18 cellular contexts compared by ENCODE assay signal in the genomic region with DNA sequence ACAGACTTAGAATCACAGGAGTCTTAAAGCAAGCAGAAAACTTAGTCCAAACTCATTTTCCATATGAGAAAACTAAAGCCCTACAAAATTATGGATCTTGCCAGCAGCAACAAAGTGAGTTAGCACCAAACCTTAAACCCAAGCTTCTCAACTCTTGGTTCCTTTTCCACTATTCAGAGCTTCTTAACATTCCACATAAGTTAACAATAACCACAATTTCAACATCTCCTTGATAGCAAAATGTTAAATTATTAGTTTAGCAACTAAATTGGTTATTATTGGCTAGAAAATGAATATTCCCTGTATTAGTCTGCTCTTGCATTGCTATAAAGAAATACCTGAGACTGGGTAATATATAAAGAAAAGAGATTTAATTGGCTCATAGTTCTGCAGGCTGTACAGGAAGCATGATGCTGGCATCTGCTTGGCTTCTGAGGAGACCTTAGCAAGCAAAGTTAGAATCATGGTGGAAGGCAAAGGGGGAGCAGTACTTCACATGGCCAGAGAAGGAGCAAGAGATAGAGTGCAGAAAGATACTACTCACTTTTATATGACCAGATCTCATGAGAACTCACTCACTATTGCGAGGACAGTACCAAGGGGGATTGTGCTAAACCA. TPM values are rescaled to one million over a fixed set of nuclear protein-coding genes. Genes with fewer than 3 reads are reported as not detected.
DNase-seq lines count a peak whose midpoint lies in the region; TF ChIP-seq lines count a peak whose summit lies in the region.
"Had no signal": no experiment of that assay in that cellular context is flagged by ENCODE, and none has a peak within 500 bp of the region (broad histone marks: within the 10 kb centered on the region; RNA-seq: fewer than 3 reads in every experiment).

No MANE protein-coding gene starts in this region.

- H3K9me3 ChIP-seq in AG04450 (ENCODE audit: control insufficient read depth, insufficient read depth, low read length): peaks cover 10% of the 10 kb centered on the region; the same call in 1 of the 2 replicates
- H3K9me3 ChIP-seq: gastrocnemius medialis had no signal

- TF ChIP-seq CTCF in AG04450 (IDR thresholded peaks at IDR 0.05; ENCODE audit: low read depth, low read length) (peak; percentile 30), GM12865 (IDR thresholded peaks at IDR 0.05; ENCODE audit: insufficient read depth, low read depth, low read length, missing control alignments) (no peak), foreskin fibroblast (IDR thresholded peaks at IDR 0.05; ENCODE audit: low read depth, low read length) (peak; percentile 25)

- H3K4me3 ChIP-seq in AG04450 (ENCODE audit: low read depth, low read length) (no peak overlapping the region), GM12865 (ENCODE audit: low read depth, low read length) (no peak overlapping the region), foreskin fibroblast (ENCODE audit: low read depth in 1 of 2, low read length in 2 of 2) (no peak overlapping the region)
- H3K4me3 ChIP-seq: BLaER1, gastrocnemius medialis, neural progenitor cell had no signal

- no peak overlapping the region for H3K27ac ChIP-seq in AG04450 (ENCODE audit: low read depth, low read length)
- H3K27ac ChIP-seq: BLaER1, gastrocnemius medialis, neural progenitor cell, WERI-Rb-1 had no signal

- CTCF ChIA-PET in AG04450 (lab: Charles Lee): interaction anchor here (0.6 to 4.0 kb wide), 6 partner anchors 9 to 679 kb away, joined by 4 to 33 read pairs (median 9); no protein-coding TSS in a partner anchor

- in situ Hi-C loops in SK-MEL-5 (cut with HindIII; ENCODE audit: low pct_unique_long_range_greater_than_20kb, low sequenced_read_pairs): no loop called here
- in situ Hi-C loops in G401 (cut with HindIII; ENCODE audit: low sequenced_read_pairs): no loop called here

- DNase-seq in AG04450 (ENCODE audit: low read depth, low spot score) (peak; percentile 8), GM12865 (ENCODE audit: low read depth) (peak; percentile 2), SK-MEL-5 (ENCODE audit: low read depth, low spot score) (peak; percentile 33), foreskin fibroblast (peak; percentile 19 to 71), GM19238 (ENCODE audit: insufficient read length, low spot score) (no peak), SHP77 (lab: John Stamatoyannopoulos, UW) (no peak), NOMO-1 treated with dmso at 0.1 percent for 144 hours (lab: John Stamatoyannopoulos, UW; ENCODE audit: unreplicated experiment) (no peak), G401 (ENCODE audit: low spot score) (no peak)
- DNase-seq: activated effector memory CD4-positive, alpha-beta T cell treated with Interleukin-2 at 50 U/mL for 16 hours; DMS79 treated with DMSO at 0.1 percent for 48 hours; gastrocnemius medialis; NCI-H146; NCI-H446 treated with DMSO at 0.1 percent for 48 hours; stimulated activated naive B cell treated with anti-CD40 and anti-IgM and Interleukin-4, amounts not matched to agents 10 μg/mL and 1 μg/mL and 100 μg/mL, for 72 hours; WERI-Rb-1 had no signal

- no peaks in the 10 kb centered on the region for H3K27me3 ChIP-seq in AG04450 (ENCODE audit: control insufficient read depth, insufficient read depth, low read length)
- H3K27me3 ChIP-seq: BLaER1, gastrocnemius medialis, neural progenitor cell had no signal

- POLR2A ChIA-PET in AG04450 (lab: Yijun Ruan, JAX): no interaction called here

RNA-seq across cellular contexts. Expression of a gene that starts 26.2 kb away (rescaled TPM):
- 21.0 and 21.7 TPM in 2 replicates for polyA plus RNA-seq in AG04450 (2011; rRNA removed)
- polyA minus RNA-seq in AG04450 (2011; rRNA and poly(A)+ RNA removed): 17.3 and 17.4 TPM in 2 replicates
- 25.7 and 26.5 TPM in 2 replicates for total RNA-seq in SK-MEL-5 (2014; rRNA removed; shearing (Covaris generic))
- polyA plus RNA-seq in SK-MEL-5 (2015; cell fraction: cytosol; rRNA removed): 31.7 and 41.4 TPM in 2 replicates
- polyA plus RNA-seq in SK-MEL-5 (2015; cell fraction: nucleus; rRNA removed): 5.1 and 8.4 TPM in 2 replicates
- total RNA-seq in G401 (2014; rRNA removed; shearing (Covaris generic)): 10.6 and 22.2 TPM in 2 replicates

RNA-seq across cellular contexts. Expression of a gene that starts 58.1 kb away (rescaled TPM):
- 1.7 and 1.9 TPM in 2 replicates for polyA plus RNA-seq in AG04450 (2011; rRNA removed)
- 0.70 and 1.3 TPM in 2 replicates for polyA minus RNA-seq in AG04450 (2011; rRNA and poly(A)+ RNA removed)
- total RNA-seq in SK-MEL-5 (2014; rRNA removed; shearing (Covaris generic)): not detected in 2 replicates
- not detected in 2 replicates for polyA plus RNA-seq in SK-MEL-5 (2015; cell fraction: cytosol; rRNA removed)
- not detected in 2 replicates for polyA plus RNA-seq in SK-MEL-5 (2015; cell fraction: nucleus; rRNA removed)
- not detected in 2 replicates for total RNA-seq in G401 (2014; rRNA removed; shearing (Covaris generic))

RNA-seq across cellular contexts. Expression of a gene that starts 58.2 kb away (rescaled TPM):
- polyA plus RNA-seq in AG04450 (2011; rRNA removed): 8.9 and 9.6 TPM in 2 replicates
- polyA minus RNA-seq in AG04450 (2011; rRNA and poly(A)+ RNA removed): 5.3 and 7.2 TPM in 2 replicates
- not detected in 2 replicates for total RNA-seq in SK-MEL-5 (2014; rRNA removed; shearing (Covaris generic))
- not detected in 2 replicates for polyA plus RNA-seq in SK-MEL-5 (2015; cell fraction: cytosol; rRNA removed)
- polyA plus RNA-seq in SK-MEL-5 (2015; cell fraction: nucleus; rRNA removed): not detected in 2 replicates
- not detected in 2 replicates for total RNA-seq in G401 (2014; rRNA removed; shearing (Covaris generic))
- total RNA-seq: activated CD8-positive, alpha-beta memory T cell treated with anti-CD3 and anti-CD28 coated beads for 36 hours had no signal

Comparison
In these comparisons a context has a peak if more than half of its experiments do, and no peak if none do; other contexts are left out.
1. DNase-seq: peak in AG04450 (single experiment), GM12865 (single experiment), SK-MEL-5 (single experiment) and foreskin fibroblast (2 of 2); none in GM19238 (single experiment), SHP77 (0 of 2), NOMO-1 treated with dmso at 0.1 percent for 144 hours (single experiment) and G401 (single experiment).